In the genomic region with DNA sequence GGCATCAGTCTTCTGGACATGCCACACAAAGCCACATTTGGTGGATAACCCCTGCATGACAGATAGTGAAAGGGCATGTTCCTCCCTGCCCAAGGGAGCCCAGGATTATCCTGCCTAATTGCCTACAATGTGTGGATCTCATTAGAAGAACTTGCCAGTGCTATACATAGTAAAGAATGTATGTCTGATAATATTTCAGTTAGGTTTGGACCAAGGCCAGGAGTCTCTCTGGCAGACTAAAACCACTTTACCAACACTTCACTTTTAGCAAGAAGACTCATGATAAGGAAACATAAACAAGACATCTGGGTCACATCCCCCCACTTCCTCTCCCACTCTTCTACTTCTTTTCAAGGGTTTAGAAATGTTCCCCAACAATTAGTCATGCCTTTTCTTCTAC, we compare ENCODE assay signal across 14 cellular contexts.
A peak's percentile ranks its signal among the peaks of the same experiment; 100 is the strongest.
DNase-seq lines count a peak whose midpoint lies in the region; ATAC-seq, FAIRE-seq and TF ChIP-seq lines count a peak whose summit lies in the region.
"Had no signal": no experiment of that assay in that cellular context is flagged by ENCODE, and none has a peak within 500 bp of the region (broad histone marks: within the 10 kb centered on the region; RNA-seq: fewer than 3 reads in every experiment).

No MANE protein-coding gene starts in this region.

- no peaks in the 10 kb centered on the region for H3K9me3 ChIP-seq in endothelial cell of umbilical vein (replicated peaks; ENCODE audit: control insufficient read depth, insufficient read depth, low read length)
- H3K9me3 ChIP-seq in smooth muscle cell (replicated peaks; ENCODE audit: low read depth), result peaks cover 6% of the 10 kb centered on the region
- H3K9me3 ChIP-seq in CD4-positive, alpha-beta memory T cell (ENCODE audit: control insufficient read depth in 1 of 2, low read length in 2 of 2), result peaks cover 0 to 12% of the 10 kb centered on the region in 2 donors

- no peak overlapping the region for H3K4me3 Mint-ChIP-seq in CD4-positive, alpha-beta memory T cell
- no peak overlapping the region for H3K4me3 Mint-ChIP-seq in activated T-cell treated with anti-CD3 and anti-CD28 coated beads, Interleukin-2, amount 50 U/mL, for 24 hours
- H3K4me3 Mint-ChIP-seq: B cell, natural killer cell had no signal

- H3K4me1 Mint-ChIP-seq in CD4-positive, alpha-beta memory T cell, result no peaks in the 10 kb centered on the region
- no peaks in the 10 kb centered on the region for H3K4me1 Mint-ChIP-seq in activated T-cell treated with anti-CD3 and anti-CD28 coated beads, Interleukin-2, amount 50 U/mL, for 24 hours (ENCODE audit: low read depth)
- H3K4me1 Mint-ChIP-seq: B cell had no signal

- peak; percentile 82 for ATAC-seq in Right ventricle myocardium inferior
- ATAC-seq in GM18861 (IDR thresholded peaks at IDR 0.05; ENCODE audit: unreplicated experiment), result no peak
- ATAC-seq: natural killer cell had no signal

- no peak for TF ChIP-seq CTCF in endothelial cell of umbilical vein (IDR thresholded peaks at IDR 0.05; ENCODE audit: extremely low read depth in 1 of 2, insufficient read depth in 1 of 2, low read depth in 1 of 2, low read length in 2 of 2)
- no peak for TF ChIP-seq CTCF in smooth muscle cell (IDR thresholded peaks at IDR 0.05; ENCODE audit: borderline replicate concordance, insufficient read depth, poor library complexity, severe bottlenecking)

- CTCF ChIA-PET in endothelial cell of umbilical vein (lab: Charles Lee), result no interaction called here
- CTCF ChIA-PET in CD4-positive, alpha-beta memory T cell (lab: Charles Lee; ENCODE audit: partially characterized antibody), result no interaction called here

- DNase-seq in Right ventricle myocardium inferior (ENCODE audit: missing footprints) (no peak), cardiac septum (ENCODE audit: low spot score) (no peak), NCI-H524 (lab: John Stamatoyannopoulos, UW) (peak; percentile 46 to 78), endothelial cell of umbilical vein (ENCODE audit: low read depth, low spot score) (peak; percentile 24), smooth muscle cell (lab: John Stamatoyannopoulos, UW; ENCODE audit: unreplicated experiment) (no peak)
- DNase-seq in CD4-positive, alpha-beta memory T cell, result no peak
- DNase-seq in activated T-cell treated with anti-CD3 and anti-CD28 coated beads, Interleukin-2, amount 50 U/mL, for 24 hours, result no peak
- DNase-seq: central memory CD4-positive, alpha-beta T cell; hippocampal formation; natural killer cell; NCI-H1930; SW 1271 had no signal

- no peak for TF ChIP-seq POLR2A in endothelial cell of umbilical vein (IDR thresholded peaks at IDR 0.05; ENCODE audit: low read depth, low read length)

- H3K9ac ChIP-seq in endothelial cell of umbilical vein (replicated peaks; ENCODE audit: extremely low read depth, insufficient read depth, low read length) (no peak overlapping the region), smooth muscle cell (ENCODE audit: low read depth) (no peak overlapping the region)

- no peak overlapping the region for H3K27ac Mint-ChIP-seq in CD4-positive, alpha-beta memory T cell
- H3K27ac Mint-ChIP-seq in activated T-cell treated with anti-CD3 and anti-CD28 coated beads, Interleukin-2, amount 50 U/mL, for 24 hours, result no peak overlapping the region
- H3K27ac Mint-ChIP-seq: B cell, natural killer cell had no signal

- H3K27me3 ChIP-seq in endothelial cell of umbilical vein (ENCODE audit: control insufficient read depth in 2 of 2, insufficient read depth in 2 of 2, low read length in 2 of 2), result no peaks in the 10 kb centered on the region
- no peaks in the 10 kb centered on the region for H3K27me3 ChIP-seq in smooth muscle cell (ENCODE audit: low read depth)
- H3K27me3 ChIP-seq in CD4-positive, alpha-beta memory T cell (ENCODE audit: insufficient read depth, low read length), result no peaks in the 10 kb centered on the region

- H3K79me2 ChIP-seq in endothelial cell of umbilical vein (ENCODE audit: control insufficient read depth, insufficient read depth, low read length), result no peaks in the 10 kb centered on the region
- no peaks in the 10 kb centered on the region for H3K79me2 ChIP-seq in smooth muscle cell (ENCODE audit: low read depth)

- H3K36me3 Mint-ChIP-seq in CD4-positive, alpha-beta memory T cell, result no peaks in the 10 kb centered on the region
- no peaks in the 10 kb centered on the region for H3K36me3 Mint-ChIP-seq in activated T-cell treated with anti-CD3 and anti-CD28 coated beads, Interleukin-2, amount 50 U/mL, for 24 hours (ENCODE audit: low read depth)

- H3K4me1 ChIP-seq in endothelial cell of umbilical vein (ENCODE audit: control insufficient read depth, extremely low read depth, insufficient read depth, low read length) (no peaks in the 10 kb centered on the region), smooth muscle cell (ENCODE audit: low read depth) (peaks cover 9% of the 10 kb centered on the region)
- H3K4me1 ChIP-seq in CD4-positive, alpha-beta memory T cell (ENCODE audit: insufficient read depth, low read length), result no peaks in the 10 kb centered on the region

- H3K27me3 Mint-ChIP-seq in CD4-positive, alpha-beta memory T cell, result no peaks in the 10 kb centered on the region
- H3K27me3 Mint-ChIP-seq in activated T-cell treated with anti-CD3 and anti-CD28 coated beads, Interleukin-2, amount 50 U/mL, for 24 hours, result no peaks in the 10 kb centered on the region
- H3K27me3 Mint-ChIP-seq: B cell had no signal

- no TSS peak for BruUV-seq in endothelial cell of umbilical vein (replicated peaks; lab: Mats Ljungman, UMichigan)

- no peak for FAIRE-seq in endothelial cell of umbilical vein (lab: Jason Lieb, UNC)

- no peak overlapping the region for H2AFZ ChIP-seq in endothelial cell of umbilical vein (ENCODE audit: low read depth, low read length)
- H2AFZ ChIP-seq in smooth muscle cell (ENCODE audit: low read depth), result no peak overlapping the region

- H3K9me1 ChIP-seq in endothelial cell of umbilical vein (replicated peaks; ENCODE audit: control insufficient read depth, extremely low read depth, insufficient read depth, low read length), result no peaks in the 10 kb centered on the region

- H4K20me1 ChIP-seq in endothelial cell of umbilical vein (replicated peaks; ENCODE audit: control insufficient read depth, extremely low read depth, insufficient read depth, low read length), result no peaks in the 10 kb centered on the region
- no peaks in the 10 kb centered on the region for H4K20me1 ChIP-seq in smooth muscle cell (ENCODE audit: low read depth)

- H3F3A ChIP-seq in smooth muscle cell (ENCODE audit: low read depth), result peaks cover 13% of the 10 kb centered on the region

- no peak overlapping the region for H3K4me3 ChIP-seq in endothelial cell of umbilical vein (replicated peaks in 1 of 3; ENCODE audit: insufficient read depth in 1 of 3, low read depth in 1 of 3, low read length in 3 of 3)
- H3K4me3 ChIP-seq in smooth muscle cell, result no peak overlapping the region
- H3K4me3 ChIP-seq in CD4-positive, alpha-beta memory T cell (ENCODE audit: low read length in 2 of 2), result no peak overlapping the region

- H3K4me2 ChIP-seq in endothelial cell of umbilical vein (ENCODE audit: insufficient read depth, low read length) (no peak overlapping the region), smooth muscle cell (peak overlapping the region; percentile 43)

- H3K27ac ChIP-seq in endothelial cell of umbilical vein (ENCODE audit: insufficient read depth, low read depth, low read length) (no peak overlapping the region), smooth muscle cell (ENCODE audit: low read depth) (no peak overlapping the region)
- H3K27ac ChIP-seq in CD4-positive, alpha-beta memory T cell (ENCODE audit: low read depth, low read length), result no peak overlapping the region

- H3K36me3 ChIP-seq in endothelial cell of umbilical vein (ENCODE audit: control insufficient read depth in 2 of 2, extremely low read depth in 1 of 2, insufficient read depth in 2 of 2, low read length in 2 of 2), result no peaks in the 10 kb centered on the region
- H3K36me3 ChIP-seq in smooth muscle cell (ENCODE audit: low read depth), result no peaks in the 10 kb centered on the region
- H3K36me3 ChIP-seq in CD4-positive, alpha-beta memory T cell (ENCODE audit: insufficient read depth, low read length), result no peaks in the 10 kb centered on the region

- H3K9me3 Mint-ChIP-seq in CD4-positive, alpha-beta memory T cell, result peaks cover 0 to 59% (median 44%) of the 10 kb centered on the region in 8 donors
- peaks cover 37% of the 10 kb centered on the region for H3K9me3 Mint-ChIP-seq in activated T-cell treated with anti-CD3 and anti-CD28 coated beads, Interleukin-2, amount 50 U/mL, for 24 hours

- dilution Hi-C loops in endothelial cell of umbilical vein (cut with MboI; ENCODE audit: extremely low pct_ligation_motif_present, low sequenced_read_pairs), result no loop called here

- POLR2A ChIA-PET in endothelial cell of umbilical vein (lab: Charles Lee), result no interaction called here
- POLR2A ChIA-PET in CD4-positive, alpha-beta memory T cell (lab: Charles Lee; ENCODE audit: partially characterized antibody), result no interaction called here

- intact Hi-C loops in Right ventricle myocardium inferior (cut with DNase I) (loop anchor here (5.0 kb wide), 1 partner anchor 98 kb away; no protein-coding TSS in a partner anchor), cardiac septum (cut with DNase I) (loop anchor here (10.0 kb wide), 1 partner anchor 91 kb away; no protein-coding TSS in a partner anchor), endothelial cell of umbilical vein (cut with micrococcal nuclease) (no loop called here)
- intact Hi-C loops in CD4-positive, alpha-beta memory T cell (cut with micrococcal nuclease), result no loop called here

TF ChIP-seq in endothelial cell of umbilical vein, 7 proteins besides CTCF, POLR2A, EP300 and RAD21:
- no peak for TF ChIP-seq FOS (IDR thresholded peaks at IDR 0.05; ENCODE audit: borderline replicate concordance, insufficient read depth, low read length)
- TF ChIP-seq, protein P1, sequence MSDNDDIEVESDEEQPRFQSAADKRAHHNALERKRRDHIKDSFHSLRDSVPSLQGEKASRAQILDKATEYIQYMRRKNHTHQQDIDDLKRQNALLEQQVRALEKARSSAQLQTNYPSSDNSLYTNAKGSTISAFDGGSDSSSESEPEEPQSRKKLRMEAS (IDR thresholded peaks at IDR 0.05; ENCODE audit: insufficient read depth, insufficient read length), result no peak
- TF ChIP-seq GATA2 (IDR thresholded peaks at IDR 0.05; ENCODE audit: insufficient read depth, insufficient read length, low read depth, low read length), result no peak
- no peak for TF ChIP-seq POLR2AphosphoS5 (IDR thresholded peaks at IDR 0.05; ENCODE audit: insufficient read depth, low read depth, low read length)
- TF ChIP-seq EZH2 (IDR thresholded peaks at IDR 0.05; ENCODE audit: borderline replicate concordance, low read depth, low read length, severe bottlenecking), result no peak
- TF ChIP-seq JUN (IDR thresholded peaks at IDR 0.05; ENCODE audit: borderline replicate concordance, insufficient read depth, insufficient read length, low read depth), result no peak
- no peak for TF ChIP-seq MYC (IDR thresholded peaks at IDR 0.05; ENCODE audit: low read depth, low read length)

Comparison
In these comparisons a context has a peak if more than half of its experiments do, and no peak if none do; other contexts are left out.
1. DNase-seq: peak in NCI-H524 (2 of 2) and endothelial cell of umbilical vein (single experiment); none in Right ventricle myocardium inferior (single experiment), cardiac septum (single experiment), smooth muscle cell (single experiment), CD4-positive, alpha-beta memory T cell (0 of 5) and activated T-cell treated with anti-CD3 and anti-CD28 coated beads, Interleukin-2, amount 50 U/mL, for 24 hours (single experiment).
2. intact Hi-C loops: an anchor here in Right ventricle myocardium inferior (5.0 kb wide) and cardiac septum (10.0 kb wide); none called in endothelial cell of umbilical vein and CD4-positive, alpha-beta memory T cell.